Comparison of ENCODE assay signal across 27 cellular contexts in genomic region chr7:7110706-7111105, GRCh38.
"Had no signal": no experiment of that assay in that cellular context is flagged by ENCODE, and none has a peak within 500 bp of the region (broad histone marks: within the 10 kb centered on the region; RNA-seq: fewer than 3 reads in every experiment).

No MANE protein-coding gene starts in this region.

- ATAC-seq: effector memory CD8-positive, alpha-beta T cell; foreskin keratinocyte; heart right ventricle; left cardiac atrium; left lung; naive thymus-derived CD4-positive, alpha-beta T cell; sciatic nerve; stimulated activated memory B cell treated with anti-CD40 and anti-IgM and Interleukin-4, amounts not matched to agents 10 μg/mL and 1 μg/mL and 100 μg/mL, for 72 hours; stimulated activated naive CD8-positive, alpha-beta T cell treated with anti-CD3 and anti-CD28 coated beads, Interleukin-15, Interleukin-2, amounts not matched to agents 100 U/mL and 50 U/mL, for 24 hours had no signal

- H3K4me3 ChIP-seq: coronary artery, esophagus squamous epithelium, heart right ventricle, left lung, neural progenitor cell, prostate gland, right atrium auricular region, smooth muscle cell, thoracic aorta, tibial nerve, upper lobe of left lung had no signal

- H3K9me3 ChIP-seq: prostate gland had no signal

- H3K36me3 ChIP-seq: esophagus squamous epithelium, heart right ventricle, left lung, neural progenitor cell, prostate gland, right atrium auricular region, thoracic aorta, tibial nerve, upper lobe of left lung had no signal

- H2AFZ ChIP-seq: neural progenitor cell had no signal

- H3K4me2 ChIP-seq: neural progenitor cell, smooth muscle cell had no signal

- H3K27me3 ChIP-seq: esophagus squamous epithelium, foreskin keratinocyte, heart right ventricle, left lung, neural progenitor cell, right atrium auricular region, tibial nerve, upper lobe of left lung had no signal

- DNase-seq: effector memory CD8-positive, alpha-beta T cell; erythroblast; esophagus squamous epithelium; foreskin keratinocyte; glutamatergic neuron; heart right ventricle; hippocampal formation; left cardiac atrium; left lung; mesenchymal stem cell; midbrain; naive thymus-derived CD4-positive, alpha-beta T cell; stimulated activated CD4-positive, alpha-beta T cell treated with anti-CD3 and anti-CD28 coated beads, Interleukin-12 subunit alpha, Interleukin-12 subunit beta, amount 100 ng/mL, for 4 hours; stimulated activated CD4-positive, alpha-beta T cell treated with anti-CD3 and anti-CD28 coated beads, Interleukin-1b, Interleukin-23, amount 100 ng/mL, for 48 hours; stimulated activated CD4-positive, alpha-beta T cell treated with anti-CD3 and anti-CD28 coated beads, Interleukin-4, amount 100 ng/mL, for 4 hours; stimulated activated naive CD8-positive, alpha-beta T cell treated with anti-CD3 and anti-CD28 coated beads, Interleukin-15, Interleukin-2, amounts not matched to agents 100 U/mL and 50 U/mL, for 24 hours; substantia nigra; upper lobe of left lung had no signal

- H3K4me1 ChIP-seq: esophagus squamous epithelium, foreskin keratinocyte, heart right ventricle, neural progenitor cell, prostate gland, right atrium auricular region, tibial nerve had no signal

- H3K27ac ChIP-seq: coronary artery, esophagus squamous epithelium, foreskin keratinocyte, heart right ventricle, left lung, neural progenitor cell, prostate gland, right atrium auricular region, thoracic aorta, tibial nerve, upper lobe of left lung had no signal
